21 cellular contexts compared by ENCODE assay signal in genomic region chr3:99269606-99270355, GRCh38.
DNase-seq lines count a peak whose midpoint lies in the region; ATAC-seq and TF ChIP-seq lines count a peak whose summit lies in the region.
"Had no signal": no experiment of that assay in that cellular context is flagged by ENCODE, and none has a peak within 500 bp of the region (broad histone marks: within the 10 kb centered on the region; RNA-seq: fewer than 3 reads in every experiment).

No MANE protein-coding gene starts in this region.

- WGBS in upper lobe of left lung, 2 donors: 66% methylated on average over 9 of the region's 9 CpGs

- H3K27ac ChIP-seq in upper lobe of left lung: peak overlapping the region in 1 of 4 donors; percentile 6
- H3K27ac ChIP-seq: BLaER1 treated with 17β-estradiol and CSF1 and Interleukin-3, amounts not matched to agents 10 nM and 100 nM; brain microvascular endothelial cell; neutrophil; SJCRH30 had no signal

- no peaks in the 10 kb centered on the region for H3K36me3 ChIP-seq in upper lobe of left lung
- H3K36me3 ChIP-seq: BLaER1 treated with 17β-estradiol and CSF1 and Interleukin-3, amounts not matched to agents 10 nM and 100 nM; brain microvascular endothelial cell; esophagus squamous epithelium; neutrophil had no signal

- H3K4me3 ChIP-seq in fibroblast of mammary gland (ENCODE audit: control insufficient read depth, low read depth, low read length) (no peak overlapping the region), upper lobe of left lung (no peak overlapping the region)
- H3K4me3 ChIP-seq: BLaER1 treated with 17β-estradiol and CSF1 and Interleukin-3, amounts not matched to agents 10 nM and 100 nM; esophagus squamous epithelium; SJCRH30 had no signal

- TF ChIP-seq EP300 in upper lobe of left lung (IDR thresholded peaks at IDR 0.05): no peak

- no peak for TF ChIP-seq POLR2A in upper lobe of left lung (IDR thresholded peaks at IDR 0.05)

- no peaks in the 10 kb centered on the region for H3K4me1 ChIP-seq in upper lobe of left lung
- H3K4me1 ChIP-seq: BLaER1 treated with 17β-estradiol and CSF1 and Interleukin-3, amounts not matched to agents 10 nM and 100 nM; SJCRH30 had no signal

- TF ChIP-seq CTCF in fibroblast of mammary gland (conservative IDR thresholded peaks at IDR 0.05; ENCODE audit: control insufficient read depth, insufficient read depth, low read depth, low read length) (no peak), upper lobe of left lung (IDR thresholded peaks at IDR 0.05) (no peak)

- H3K9me3 ChIP-seq in upper lobe of left lung: no peaks in the 10 kb centered on the region
- H3K9me3 ChIP-seq: BLaER1 treated with 17β-estradiol and CSF1 and Interleukin-3, amounts not matched to agents 10 nM and 100 nM; esophagus squamous epithelium; neutrophil; SJCRH30 had no signal

- peak; percentile 44 for DNase-seq in RPMI7951 (ENCODE audit: low read depth)
- DNase-seq in fibroblast of mammary gland (ENCODE audit: low read depth): peak; percentile 34
- peak; percentile 46 for DNase-seq in medulla oblongata (ENCODE audit: extremely low spot score)
- DNase-seq in upper lobe of left lung: no peak
- no peak for DNase-seq in SHP77 treated with DMSO at 0.1 percent for 48 hours (lab: John Stamatoyannopoulos, UW)
- no peak for DNase-seq in stimulated activated CD4-positive, alpha-beta T cell treated with anti-CD3 and anti-CD28 coated beads, Interleukin-2, amount 100 ng/mL, for 48 hours
- DNase-seq in left colon: no peak
- DNase-seq in amniotic stem cell (lab: John Stamatoyannopoulos, UW): no peak
- DNase-seq: activated CD4-positive, CD25-positive, alpha-beta regulatory T cell; activated CD8-positive, alpha-beta T cell treated with anti-CD3 and anti-CD28 coated beads, Interleukin-2, amount 10 ng/mL, durations not matched to agents 7 days and 5 days; activated T-cell treated with anti-CD3 and anti-CD28 coated beads, Interleukin-2, amount 50 U/mL, for 4 hours; brain microvascular endothelial cell; esophagus squamous epithelium; GF-D8; MV-4-11; NCI-H2029; NCI-H510A; SJCRH30; stimulated activated CD4-positive, alpha-beta T cell treated with anti-CD3 and anti-CD28 coated beads, Interleukin-4, amount 100 ng/mL, for 24 hours had no signal

- ATAC-seq in upper lobe of left lung (ENCODE audit: low FRiP score in 2 of 2): peak; percentile 43 to 87
- ATAC-seq in left colon: no peak
- ATAC-seq: activated CD8-positive, alpha-beta T cell treated with anti-CD3 and anti-CD28 coated beads, Interleukin-2, amount 10 ng/mL, durations not matched to agents 7 days and 5 days; activated T-cell treated with anti-CD3 and anti-CD28 coated beads, Interleukin-2, amount 50 U/mL, for 4 hours had no signal

- no peaks in the 10 kb centered on the region for H3K27me3 ChIP-seq in upper lobe of left lung
- H3K27me3 ChIP-seq: BLaER1 treated with 17β-estradiol and CSF1 and Interleukin-3, amounts not matched to agents 10 nM and 100 nM; brain microvascular endothelial cell; esophagus squamous epithelium; neutrophil; SJCRH30 had no signal

- intact Hi-C loops in left colon (cut with DNase I, micrococcal nuclease): no loop called here

Comparison
In these comparisons a context has a peak if more than half of its experiments do, and no peak if none do; other contexts are left out.
1. DNase-seq: peak in RPMI7951 (single experiment), fibroblast of mammary gland (single experiment) and medulla oblongata (single experiment); none in upper lobe of left lung (0 of 2), SHP77 treated with DMSO at 0.1 percent for 48 hours (single experiment), stimulated activated CD4-positive, alpha-beta T cell treated with anti-CD3 and anti-CD28 coated beads, Interleukin-2, amount 100 ng/mL, for 48 hours (0 of 2), left colon (0 of 2) and amniotic stem cell (single experiment).